ENCODE assay signal across 8 cellular contexts in genomic region chr2:27427863-27428212, GRCh38. TPM values are rescaled to one million over a fixed set of nuclear protein-coding genes. Genes with fewer than 3 reads are reported as not detected.
DNase-seq lines count a peak whose midpoint lies in the region; ATAC-seq and TF ChIP-seq lines count a peak whose summit lies in the region.

No MANE protein-coding gene starts in this region.

- H3K4me3 Mint-ChIP-seq in naive B cell = peak overlapping the region; percentile 92 to 99 (median 98)

- peak overlapping the region; percentile 96 for H3K9ac ChIP-seq in HUES6 (ENCODE audit: low read length)

- H3K27me3 Mint-ChIP-seq in naive B cell = no peaks in the 10 kb centered on the region

- peak overlapping the region; percentile 74 to 99 (median 96) for H3K27ac Mint-ChIP-seq in naive B cell

- POLR2A ChIA-PET in AG04449 (lab: Yijun Ruan, JAX) = interaction anchor here (0.5 to 3.1 kb wide), 6 partner anchors 13 to 213 kb away, joined by 3 to 18 read pairs (median 5); partner anchors contain the start of genes PPM1G and ZNF513

- TF ChIP-seq CTCF in AG04449 (IDR thresholded peaks at IDR 0.05; ENCODE audit: insufficient read depth, low read length, missing control alignments) = no peak

- no peaks in the 10 kb centered on the region for H3K27me3 ChIP-seq in HUES6 (ENCODE audit: control insufficient read depth, insufficient read depth, low read length)

- DNase-seq in AG04449 (ENCODE audit: low read depth, low spot score) (no peak), caudate nucleus (lab: John Stamatoyannopoulos, UW) (no peak), naive B cell (no peak), DMS153 (lab: John Stamatoyannopoulos, UW) (no peak), D341Med (ENCODE audit: low spot score) (no peak)
- no peak for DNase-seq in activated CD8-positive, alpha-beta memory T cell treated with anti-CD3 and anti-CD28 coated beads for 24 hours

- ATAC-seq in naive B cell (ENCODE audit: low read depth in 2 of 2) (no peak), GM21737 (IDR thresholded peaks at IDR 0.05; ENCODE audit: unreplicated experiment) (no peak)

- CTCF ChIA-PET in AG04449 (lab: Yijun Ruan, JAX) = interaction anchor here (0.7 to 4.4 kb wide), 4 partner anchors 8 to 255 kb away, joined by 3 to 25 read pairs (median 4); no protein-coding TSS in a partner anchor

- peaks cover 18 to 39% (median 26%) of the 10 kb centered on the region in 3 donors for H3K4me1 Mint-ChIP-seq in naive B cell

- peak overlapping the region; percentile 92; the same call in 1 of the 2 replicates for H3K27ac ChIP-seq in HUES6 (ENCODE audit: low read depth, low read length)
- H3K27ac ChIP-seq in caudate nucleus (ENCODE audit: low read depth, low read length) = peak overlapping the region; percentile 93

- no peaks in the 10 kb centered on the region for H3K9me3 ChIP-seq in HUES6 (ENCODE audit: control insufficient read depth, insufficient read depth, low read depth, low read length)

- peak overlapping the region; percentile 82 for H3K4me3 ChIP-seq in AG04449 (ENCODE audit: low read depth, low read length)
- peak overlapping the region; percentile 97 for H3K4me3 ChIP-seq in HUES6 (ENCODE audit: low read depth, low read length)

- H3K36me3 Mint-ChIP-seq in naive B cell = peaks cover 0 to under 1% of the 10 kb centered on the region in 2 donors

- H3K9me3 Mint-ChIP-seq in naive B cell = no peaks in the 10 kb centered on the region

- no peaks in the 10 kb centered on the region for H3K36me3 ChIP-seq in HUES6 (ENCODE audit: control insufficient read depth, insufficient read depth, low read length)

- peaks cover 7% of the 10 kb centered on the region; the same call in 1 of the 2 replicates for H3K4me1 ChIP-seq in HUES6 (ENCODE audit: control insufficient read depth, insufficient read depth, low read length)

RNA-seq across cellular contexts. Expression of gene NRBP1, which starts 0.6 kb away (rescaled TPM):
- 10 to 100 TPM; 45.3 to 76.5 (median 59.4) TPM for polyA plus RNA-seq in naive B cell (ENCODE audit: low read depth in 6 of 6)

RNA-seq across cellular contexts. Expression of gene KRTCAP3, which starts 14.3 kb away (rescaled TPM):
- polyA plus RNA-seq in naive B cell (ENCODE audit: low read depth in 6 of 6) = 1 to 10 TPM in 4 of 6 donors, under 1 TPM in 1, not detected in 1; 1.00 to 8.3 (median 3.9) TPM

RNA-seq across cellular contexts. Expression of gene PPM1G, which starts 18.4 kb away (rescaled TPM):
- 100 to 1,000 TPM in 1 of 6 donors, 10 to 100 TPM in 5; 67.1 to 105 (median 73.2) TPM for polyA plus RNA-seq in naive B cell (ENCODE audit: low read depth in 6 of 6)

RNA-seq across cellular contexts. Expression of gene ZNF513, which starts 47.3 kb away (rescaled TPM):
- 1 to 10 TPM in 5 of 6 donors, not detected in 1; 2.2 to 6.5 (median 3.7) TPM for polyA plus RNA-seq in naive B cell (ENCODE audit: low read depth in 6 of 6)

RNA-seq across cellular contexts. Expression of gene SNX17, which starts 57.4 kb away (rescaled TPM):
- 100 to 1,000 TPM; 216 to 307 (median 256) TPM for polyA plus RNA-seq in naive B cell (ENCODE audit: low read depth in 6 of 6)
